In genomic region chr19:41431426-41432386, GRCh38 we compare ENCODE assay signal across 9 cellular contexts. TPM values are rescaled to one million over a fixed set of nuclear protein-coding genes. Genes with fewer than 3 reads are reported as not detected.
A peak's percentile ranks its signal among the peaks of the same experiment; 100 is the strongest.
DNase-seq lines count a peak whose midpoint lies in the region; ATAC-seq and TF ChIP-seq lines count a peak whose summit lies in the region.
"Had no signal": no experiment of that assay in that cellular context is flagged by ENCODE, and none has a peak within 500 bp of the region (broad histone marks: within the 10 kb centered on the region; RNA-seq: fewer than 3 reads in every experiment).

No MANE protein-coding gene starts in this region.

- H3K4me1 ChIP-seq in vagina (peaks cover 22% of the 10 kb centered on the region), spleen (peaks cover 15 to 46% (median 27%) of the 10 kb centered on the region in 6 donors)

- H3K27me3 ChIP-seq in HL-60 (ENCODE audit: insufficient read depth, poor library complexity, severe bottlenecking), result no peaks in the 10 kb centered on the region
- no peaks in the 10 kb centered on the region for H3K27me3 ChIP-seq in vagina
- H3K27me3 ChIP-seq in spleen (replicated peaks in 1 of 7), result no peaks in the 10 kb centered on the region
- H3K27me3 ChIP-seq: upper lobe of left lung had no signal

- H3K27ac ChIP-seq in C4-2B, result no peak overlapping the region
- H3K27ac ChIP-seq in HL-60 (replicated peaks), result peak overlapping the region; percentile 46; the same call in 1 of the 2 replicates
- H3K27ac ChIP-seq in angular gyrus (ENCODE audit: low read depth, low read length), result peak overlapping the region; percentile 13
- no peak overlapping the region for H3K27ac ChIP-seq in vagina
- H3K27ac ChIP-seq in spleen, result peak overlapping the region in 2 of 8 donors; percentile 24 to 43

- TF ChIP-seq POLR2A in vagina (IDR thresholded peaks at IDR 0.05) (no peak), spleen (IDR thresholded peaks at IDR 0.05) (no peak)

- TF ChIP-seq CTCF in C4-2B (conservative IDR thresholded peaks at IDR 0.05) (peak; percentile 1; the same call in 1 of the 2 replicates), HL-60 (IDR thresholded peaks at IDR 0.05; ENCODE audit: insufficient read depth, low read length) (peak; percentile 32), vagina (IDR thresholded peaks at IDR 0.05) (peak in 1 of 3 experiments; percentile 10), spleen (IDR thresholded peaks at IDR 0.05 in 8 of 11, conservative IDR thresholded peaks at IDR 0.05 in 3 of 11) (peak in 4 of 11 experiments; percentile 17 to 41 (median 26))

- DNase-seq in HL-60 (ENCODE audit: low read depth in 1 of 2, low spot score in 1 of 2) (peak in 1 of 2 experiments; percentile 80), left kidney (ENCODE audit: low read depth, low spot score) (peak; percentile 27), vagina (ENCODE audit: extremely low spot score in 2 of 2) (no peak), DMS153 treated with DMSO at 0.1 percent for 48 hours (lab: John Stamatoyannopoulos, UW; ENCODE audit: unreplicated experiment) (no peak), spleen (no peak)

- intact Hi-C loops in vagina (cut with DNase I), result no loop called here
- intact Hi-C loops in spleen (cut with DNase I; ENCODE audit: low total_unique reads), result no loop called here

- no peaks in the 10 kb centered on the region for H3K9me3 ChIP-seq in vagina
- H3K9me3 ChIP-seq in spleen, result no peaks in the 10 kb centered on the region
- H3K9me3 ChIP-seq: upper lobe of left lung had no signal

- whole genome bisulfite sequencing in spleen, 5 donors, result 71 to 78% (median 76%) methylated on average over 20 to 23 of the region's 23 CpGs

- H3K36me3 ChIP-seq in vagina (peaks cover 0 to 21% of the 10 kb centered on the region in 2 donors), spleen (peaks cover 0 to 69% (median 31%) of the 10 kb centered on the region in 6 donors)

- no peak for ATAC-seq in GM21723 (IDR thresholded peaks at IDR 0.05; ENCODE audit: unreplicated experiment)

- H3K4me3 ChIP-seq in HL-60 (replicated peaks; ENCODE audit: insufficient read depth, low read length), result no peak overlapping the region
- no peak overlapping the region for H3K4me3 ChIP-seq in vagina
- no peak overlapping the region for H3K4me3 ChIP-seq in spleen
- H3K4me3 ChIP-seq: upper lobe of left lung had no signal

RNA-seq across cellular contexts. Expression of gene B3GNT8, which starts 4.5 kb away (rescaled TPM):
- 35.8 TPM for total RNA-seq in vagina
- total RNA-seq in spleen, result 10 to 100 TPM in 6 of 7 donors, 1 to 10 TPM in 1; 7.0 to 30.3 (median 11.4) TPM
- 1 to 10 TPM; 1.8 to 9.8 (median 4.0) TPM for polyA plus RNA-seq in spleen

RNA-seq across cellular contexts. Expression of gene DMAC2, which starts 8.0 kb away (rescaled TPM):
- total RNA-seq in vagina (39.8 TPM), spleen (10 to 100 TPM; 25.6 to 34.4 (median 30.4) TPM)
- 10 to 100 TPM; 19.2 to 36.5 (median 27.7) TPM for polyA plus RNA-seq in spleen

RNA-seq across cellular contexts. Expression of gene ERICH4, which starts 11.2 kb away (rescaled TPM):
- total RNA-seq in vagina (not detected), spleen (under 1 TPM in 1 of 7 donors, not detected in 6; 0.65 TPM)
- not detected for polyA plus RNA-seq in spleen
- total RNA-seq: upper lobe of left lung had no signal

RNA-seq across cellular contexts. Expression of gene BCKDHA, which starts 34.1 kb away (rescaled TPM):
- 68.5 TPM for total RNA-seq in vagina
- 10 to 100 TPM; 10.3 to 55.6 (median 28.3) TPM for total RNA-seq in spleen
- 10 to 100 TPM; 28.0 to 34.9 (median 29.9) TPM for polyA plus RNA-seq in spleen

RNA-seq across cellular contexts. Expression of gene EXOSC5, which starts 34.5 kb away (rescaled TPM):
- total RNA-seq in vagina (15.2 TPM), spleen (10 to 100 TPM; 10.1 to 21.0 (median 14.0) TPM)
- 10 to 100 TPM; 32.1 to 53.8 (median 42.3) TPM for polyA plus RNA-seq in spleen

Comparison
In these comparisons a context has a peak if more than half of its experiments do, and no peak if none do; other contexts are left out.
1. H3K27ac ChIP-seq: peak in HL-60 (single experiment) and angular gyrus (single experiment); none in C4-2B (single experiment) and vagina (single experiment).